Comparison of ENCODE assay signal across 19 cellular contexts in genomic region chr7:1800876-1801275, GRCh38.
"Had no signal": no experiment of that assay in that cellular context is flagged by ENCODE, and none has a peak within 500 bp of the region (broad histone marks: within the 10 kb centered on the region; RNA-seq: fewer than 3 reads in every experiment).

No MANE protein-coding gene starts in this region.

- H3K36me3 ChIP-seq: brain microvascular endothelial cell, left lung, thoracic aorta had no signal

- H3K4me3 ChIP-seq: left lung, SK-N-MC, smooth muscle cell, thoracic aorta had no signal

- H3K9me3 ChIP-seq: thoracic aorta had no signal

- H3K4me1 ChIP-seq: left lung had no signal

- DNase-seq: activated CD4-positive, alpha-beta T cell treated with anti-CD3 and anti-CD28 coated beads, Interleukin-2, amount 50 U/mL, for 1 hour; activated gamma-delta T cell treated with Interleukin-2 at 50 U/mL for 16 hours; activated naive CD8-positive, alpha-beta T cell treated with anti-CD3 and anti-CD28 coated beads for 36 hours; brain microvascular endothelial cell; cortex of kidney; effector memory CD4-positive, alpha-beta T cell; left lung; natural killer cell; occipital lobe; right cardiac atrium; stimulated activated CD4-positive, alpha-beta T cell treated with anti-CD3 and anti-CD28 coated beads, Interleukin-4, amount 100 ng/mL, for 4 hours; stimulated activated CD8-positive, alpha-beta memory T cell treated with anti-CD3 and anti-CD28 coated beads, Interleukin-4, amount 100 ng/mL, for 48 hours; stimulated activated naive CD8-positive, alpha-beta T cell treated with anti-CD3 and anti-CD28 coated beads, Interleukin-15, Interleukin-2, amounts not matched to agents 100 U/mL and 50 U/mL, for 24 hours; T-helper 1 cell; T1000 had no signal

- H3K27me3 ChIP-seq: brain microvascular endothelial cell had no signal

- H3K27ac ChIP-seq: brain microvascular endothelial cell, epithelial cell of prostate, left lung, SK-N-MC, thoracic aorta had no signal
